Comparison of ENCODE assay signal across 13 cellular contexts in the genomic region with DNA sequence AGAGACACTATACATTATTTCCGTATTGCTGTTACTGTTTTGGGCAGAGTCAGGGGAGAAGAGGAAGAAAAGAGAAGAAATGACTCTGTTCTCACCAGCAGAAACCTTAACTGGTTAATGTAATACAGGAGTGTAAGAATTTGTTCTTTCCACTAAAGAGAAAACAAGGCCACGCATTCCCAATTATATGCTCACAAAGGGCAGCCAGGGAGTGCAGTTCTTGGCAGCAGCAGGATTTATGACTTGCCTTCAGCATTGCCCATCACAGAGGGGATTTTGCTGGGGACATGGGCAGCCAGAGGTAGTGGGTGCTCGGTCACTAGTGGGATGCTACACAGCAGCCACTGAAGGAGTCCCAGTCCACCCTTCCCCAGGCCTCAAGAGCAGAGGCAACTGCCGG.
"Had no signal": no experiment of that assay in that cellular context is flagged by ENCODE, and none has a peak within 500 bp of the region (broad histone marks: within the 10 kb centered on the region; RNA-seq: fewer than 3 reads in every experiment).

No MANE protein-coding gene starts in this region.

- H3K27ac Mint-ChIP-seq: activated B cell treated with CpG ODN at 0.5 μM for 24 hours; activated CD4-positive, alpha-beta T cell treated with anti-CD3 and anti-CD28 coated beads, Interleukin-2, amount 10 ng/mL, durations not matched to agents 24 days and 14 days; activated CD8-positive, alpha-beta T cell treated with anti-CD3 and anti-CD28 coated beads, Interleukin-2, amount 10 ng/mL, durations not matched to agents 7 days and 5 days; activated naive CD8-positive, alpha-beta T cell treated with anti-CD3 and anti-CD28 coated beads for 36 hours; activated T-helper 1 cell treated with anti-CD3 and anti-CD28 coated beads, Interleukin-12 subunit alpha, Interleukin-12 subunit beta, Interleukin-2, Interleukin-4 antibody, amounts not matched to agents 30 ng/mL and 10 ng/mL and 1 ng/mL, durations not matched to agents 14 hours and 24 hours and 36 hours; naive B cell; stimulated activated effector memory CD8-positive, alpha-beta T cell treated with anti-CD3 and anti-CD28 coated beads, Interleukin-12 subunit alpha, Interleukin-12 subunit beta, amount 100 ng/mL, for 72 hours; T-helper 1 cell treated with Interleukin-12 subunit alpha and Interleukin-12 subunit beta and Interleukin-4 antibody, amounts not matched to agents 30 μg/mL and 1 μg/mL, for 36 hours had no signal

- H3K4me1 Mint-ChIP-seq: activated B cell treated with CpG ODN at 0.5 μM for 24 hours had no signal

- ATAC-seq: activated CD8-positive, alpha-beta T cell treated with anti-CD3 and anti-CD28 coated beads, Interleukin-2, amount 10 ng/mL, durations not matched to agents 7 days and 5 days; gastroesophageal sphincter; left cardiac atrium; stimulated activated effector memory CD8-positive, alpha-beta T cell treated with anti-CD3 and anti-CD28 coated beads, Interleukin-12 subunit alpha, Interleukin-12 subunit beta, amount 100 ng/mL, for 72 hours had no signal

- DNase-seq: activated B cell treated with CpG ODN at 0.5 μM for 24 hours; activated CD4-positive, alpha-beta T cell treated with anti-CD3 and anti-CD28 coated beads, Interleukin-2, amount 10 ng/mL, durations not matched to agents 24 days and 14 days; activated CD8-positive, alpha-beta memory T cell treated with anti-CD3 and anti-CD28 coated beads, Interleukin-2, amount 50 U/mL, for 48 hours; activated CD8-positive, alpha-beta T cell treated with anti-CD3 and anti-CD28 coated beads, Interleukin-2, amount 10 ng/mL, durations not matched to agents 7 days and 5 days; activated naive CD8-positive, alpha-beta T cell treated with anti-CD3 and anti-CD28 coated beads for 36 hours; erythroblast; left cardiac atrium; naive B cell had no signal

- H3K4me3 ChIP-seq: gastroesophageal sphincter, lung had no signal

- H3K27me3 ChIP-seq: gastroesophageal sphincter had no signal

- H3K4me1 ChIP-seq: gastroesophageal sphincter had no signal

- H3K27me3 Mint-ChIP-seq: activated B cell treated with CpG ODN at 0.5 μM for 24 hours; activated CD4-positive, alpha-beta T cell treated with anti-CD3 and anti-CD28 coated beads, Interleukin-2, amount 10 ng/mL, durations not matched to agents 24 days and 14 days; activated naive CD8-positive, alpha-beta T cell treated with anti-CD3 and anti-CD28 coated beads for 36 hours; naive B cell had no signal

- H3K4me3 Mint-ChIP-seq: activated B cell treated with CpG ODN at 0.5 μM for 24 hours; activated CD4-positive, alpha-beta T cell treated with anti-CD3 and anti-CD28 coated beads, Interleukin-2, amount 10 ng/mL, durations not matched to agents 24 days and 14 days; activated CD8-positive, alpha-beta T cell treated with anti-CD3 and anti-CD28 coated beads, Interleukin-2, amount 10 ng/mL, durations not matched to agents 7 days and 5 days; activated naive CD8-positive, alpha-beta T cell treated with anti-CD3 and anti-CD28 coated beads for 36 hours; activated T-helper 1 cell treated with anti-CD3 and anti-CD28 coated beads, Interleukin-12 subunit alpha, Interleukin-12 subunit beta, Interleukin-2, Interleukin-4 antibody, amounts not matched to agents 30 ng/mL and 10 ng/mL and 1 ng/mL, durations not matched to agents 14 hours and 24 hours and 36 hours; naive B cell; stimulated activated effector memory CD8-positive, alpha-beta T cell treated with anti-CD3 and anti-CD28 coated beads, Interleukin-12 subunit alpha, Interleukin-12 subunit beta, amount 100 ng/mL, for 72 hours; T-helper 1 cell treated with Interleukin-12 subunit alpha and Interleukin-12 subunit beta and Interleukin-4 antibody, amounts not matched to agents 30 μg/mL and 1 μg/mL, for 36 hours had no signal

- H3K27ac ChIP-seq: gastroesophageal sphincter had no signal
